Comparison of ENCODE assay signal across 2 cellular contexts in genomic region chr4:137384476-137384875, GRCh38.
TF ChIP-seq lines count a peak whose summit lies in the region.

No MANE protein-coding gene starts in this region.

TF ChIP-seq in SK-N-SH, 30 proteins besides CTCF, POLR2A, EP300 and RAD21 (continued from another document):
- TF ChIP-seq, protein P1, sequence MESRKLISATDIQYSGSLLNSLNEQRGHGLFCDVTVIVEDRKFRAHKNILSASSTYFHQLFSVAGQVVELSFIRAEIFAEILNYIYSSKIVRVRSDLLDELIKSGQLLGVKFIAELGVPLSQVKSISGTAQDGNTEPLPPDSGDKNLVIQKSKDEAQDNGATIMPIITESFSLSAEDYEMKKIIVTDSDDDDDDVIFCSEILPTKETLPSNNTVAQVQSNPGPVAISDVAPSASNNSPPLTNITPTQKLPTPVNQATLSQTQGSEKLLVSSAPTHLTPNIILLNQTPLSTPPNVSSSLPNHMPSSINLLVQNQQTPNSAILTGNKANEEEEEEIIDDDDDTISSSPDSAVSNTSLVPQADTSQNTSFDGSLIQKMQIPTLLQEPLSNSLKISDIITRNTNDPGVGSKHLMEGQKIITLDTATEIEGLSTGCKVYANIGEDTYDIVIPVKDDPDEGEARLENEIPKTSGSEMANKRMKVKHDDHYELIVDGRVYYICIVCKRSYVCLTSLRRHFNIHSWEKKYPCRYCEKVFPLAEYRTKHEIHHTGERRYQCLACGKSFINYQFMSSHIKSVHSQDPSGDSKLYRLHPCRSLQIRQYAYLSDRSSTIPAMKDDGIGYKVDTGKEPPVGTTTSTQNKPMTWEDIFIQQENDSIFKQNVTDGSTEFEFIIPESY (IDR thresholded peaks at IDR 0.05; ENCODE audit: borderline replicate concordance, low read depth) = no peak
- no peak for TF ChIP-seq JUND (IDR thresholded peaks at IDR 0.05)
- TF ChIP-seq RCOR1 (IDR thresholded peaks at IDR 0.05; ENCODE audit: low read length) = peak; percentile 85
- TF ChIP-seq MXI1 (IDR thresholded peaks at IDR 0.05; ENCODE audit: low read depth, low read length) = peak; percentile 17; the same call in 1 of the 2 replicates
- TF ChIP-seq USF2 (IDR thresholded peaks at IDR 0.05; ENCODE audit: borderline replicate concordance, low read depth, low read length) = no peak
- no peak for TF ChIP-seq ELF1 (IDR thresholded peaks at IDR 0.05)
- TF ChIP-seq GATA2 (CRISPR knock-in tag; IDR thresholded peaks at IDR 0.05) = peak; percentile 87
- 0 out of 2 replicates have a peak, but pooled peaks have one; percentile 15 for TF ChIP-seq TCF12 (IDR thresholded peaks at IDR 0.05)
- TF ChIP-seq NRF1 (IDR thresholded peaks at IDR 0.05; ENCODE audit: low read depth, low read length) = no peak
TF ChIP-seq in SK-N-SH: peak in this region for 4.

TF ChIP-seq in SK-N-SH treated with all-trans-retinoic acid at 6 μM for 48 hours, 23 proteins besides CTCF, POLR2A, EP300 and RAD21 (continued from another document):
- no peak for TF ChIP-seq PATZ1 (CRISPR knock-in tag; IDR thresholded peaks at IDR 0.05; ENCODE audit: borderline replicate concordance)
- no peak for TF ChIP-seq ZNF565 (CRISPR knock-in tag; conservative IDR thresholded peaks at IDR 0.05; ENCODE audit: low read depth)
- no peak for TF ChIP-seq ZNF70 (CRISPR knock-in tag; IDR thresholded peaks at IDR 0.05)
- TF ChIP-seq GLIS3 (CRISPR knock-in tag; IDR thresholded peaks at IDR 0.05) = no peak
- peak; percentile 73 for TF ChIP-seq TCF4 (CRISPR knock-in tag; IDR thresholded peaks at IDR 0.05; ENCODE audit: borderline replicate concordance)
TF ChIP-seq in SK-N-SH treated with all-trans-retinoic acid at 6 μM for 48 hours: peak in this region for 2.
